In genomic region chr21:27164208-27165172, GRCh38 we compare ENCODE assay signal across 27 cellular contexts.
DNase-seq lines count a peak whose midpoint lies in the region; ATAC-seq, FAIRE-seq and TF ChIP-seq lines count a peak whose summit lies in the region.
"Had no signal": no experiment of that assay in that cellular context is flagged by ENCODE, and none has a peak within 500 bp of the region (broad histone marks: within the 10 kb centered on the region; RNA-seq: fewer than 3 reads in every experiment).

No MANE protein-coding gene starts in this region.

- no peak for FAIRE-seq in HepG2 (lab: Jason Lieb, UNC)
- FAIRE-seq: GM12891 had no signal

- H3K27ac Mint-ChIP-seq in nephron: peak overlapping the region; percentile 10 to 43 (median 18)
- H3K27ac Mint-ChIP-seq: CD8-positive, alpha-beta T cell had no signal

- no peaks in the 10 kb centered on the region for H3K36me3 Mint-ChIP-seq in nephron (ENCODE audit: low read depth)
- H3K36me3 Mint-ChIP-seq: CD8-positive, alpha-beta T cell had no signal

- no peak overlapping the region for H3K4me3 Mint-ChIP-seq in nephron
- H3K4me3 Mint-ChIP-seq: CD8-positive, alpha-beta T cell had no signal

- H3K79me2 ChIP-seq in HepG2 (ENCODE audit: insufficient read depth, low read length): no peaks in the 10 kb centered on the region
- H3K79me2 ChIP-seq in SK-N-SH (ENCODE audit: insufficient read depth): no peaks in the 10 kb centered on the region

- no peak overlapping the region for H3K4me2 ChIP-seq in HepG2 (ENCODE audit: low read depth, low read length)
- no peak overlapping the region for H3K4me2 ChIP-seq in SK-N-SH

- peaks cover 81% of the 10 kb centered on the region for H3K9me3 ChIP-seq in HepG2 (ENCODE audit: low read length)
- no peaks in the 10 kb centered on the region for H3K9me3 ChIP-seq in right lobe of liver
- no peaks in the 10 kb centered on the region; the same call in 1 of the 2 replicates for H3K9me3 ChIP-seq in SK-N-SH
- H3K9me3 ChIP-seq: HAP-1 had no signal

- WGBS in HepG2 (ENCODE audit: low lambda C conversion rate): 15% methylated on average over 7 of the region's 7 CpGs
- 31% methylated on average over 7 of the region's 7 CpGs for WGBS in right lobe of liver (ENCODE audit: insufficient coverage, low coverage, low lambda C conversion rate, missing lambda C conversion rate)
- WGBS in SK-N-SH (ENCODE audit: low lambda C conversion rate): 76% methylated on average over 7 of the region's 7 CpGs

- H3K27me3 ChIP-seq in HepG2 (ENCODE audit: control insufficient read depth in 1 of 2, insufficient read depth in 2 of 2, low read length in 2 of 2) (no peaks in the 10 kb centered on the region), right lobe of liver (no peaks in the 10 kb centered on the region), foreskin keratinocyte (no peaks in the 10 kb centered on the region), SK-N-SH (ENCODE audit: insufficient read depth) (no peaks in the 10 kb centered on the region)

- TF ChIP-seq CTCF in HepG2 (CRISPR knock-in tag; IDR thresholded peaks at IDR 0.05) (no peak), right lobe of liver (IDR thresholded peaks at IDR 0.05) (no peak), foreskin keratinocyte (conservative IDR thresholded peaks at IDR 0.05) (no peak), nephron (IDR thresholded peaks at IDR 0.05; ENCODE audit: unreplicated experiment in 3 of 3) (no peak), SK-N-SH (IDR thresholded peaks at IDR 0.05) (no peak)

- no peaks in the 10 kb centered on the region for H3K27me3 Mint-ChIP-seq in nephron (ENCODE audit: low read depth)

- TF ChIP-seq RAD21 in HepG2 (CRISPR knock-in tag; IDR thresholded peaks at IDR 0.05) (no peak), SK-N-SH (IDR thresholded peaks at IDR 0.05; ENCODE audit: low read length) (no peak)

- no peak overlapping the region for H3K27ac ChIP-seq in HepG2 (ENCODE audit: extremely low read length, insufficient read depth, low read length)
- no peak overlapping the region for H3K27ac ChIP-seq in right lobe of liver
- no peak overlapping the region for H3K27ac ChIP-seq in foreskin keratinocyte
- no peak overlapping the region for H3K27ac ChIP-seq in SK-N-SH (ENCODE audit: low read depth in 2 of 2, low read length in 1 of 2)
- H3K27ac ChIP-seq: 22Rv1, GM23248, HL-60, RWPE1 had no signal

- in situ Hi-C loops in HepG2 (cut with HindIII; ENCODE audit: extremely low pct_ligation_motif_present, low pct_unique_long_range_greater_than_20kb): no loop called here

- H3K9me2 ChIP-seq in SK-N-SH: no peaks in the 10 kb centered on the region

- TF ChIP-seq EP300 in HepG2 (IDR thresholded peaks at IDR 0.05; ENCODE audit: low read depth in 2 of 2, low read length in 2 of 2) (no peak), HepG2 (CRISPR knock-in tag; IDR thresholded peaks at IDR 0.05; ENCODE audit: borderline replicate concordance) (no peak), SK-N-SH (IDR thresholded peaks at IDR 0.05; ENCODE audit: borderline replicate concordance in 1 of 2, low read depth in 1 of 2, low read length in 1 of 2) (no peak)

- no TSS peak for BruUV-seq in HepG2 (replicated peaks; lab: Mats Ljungman, UMichigan)

- H2AFZ ChIP-seq in HepG2 (ENCODE audit: low read length) (no peak overlapping the region), SK-N-SH (ENCODE audit: low read depth) (no peak overlapping the region)
- H2AFZ ChIP-seq: GM23248 had no signal

- POLR2A ChIA-PET in HepG2 (lab: Yijun Ruan, JAX) (no interaction called here), SK-N-SH (lab: Yijun Ruan, JAX) (no interaction called here)

- H3K36me3 ChIP-seq in HepG2 (replicated peaks in 1 of 2; ENCODE audit: control insufficient read depth in 1 of 2, insufficient read depth in 2 of 2, low read length in 2 of 2): no peaks in the 10 kb centered on the region
- H3K36me3 ChIP-seq in right lobe of liver: no peaks in the 10 kb centered on the region
- H3K36me3 ChIP-seq in SK-N-SH (replicated peaks in 1 of 2; ENCODE audit: control insufficient read depth in 1 of 2, insufficient read depth in 2 of 2, low read length in 1 of 2): no peaks in the 10 kb centered on the region
- H3K36me3 ChIP-seq: HAP-1 had no signal

- no peak overlapping the region for H3K9ac ChIP-seq in HepG2 (ENCODE audit: insufficient read depth, low read depth, low read length)
- no peak overlapping the region for H3K9ac ChIP-seq in SK-N-SH
- H3K9ac ChIP-seq: GM23248 had no signal

- no peaks in the 10 kb centered on the region for H3K4me1 ChIP-seq in HepG2 (ENCODE audit: insufficient read depth, low read length)
- H3K4me1 ChIP-seq in right lobe of liver: no peaks in the 10 kb centered on the region
- H3K4me1 ChIP-seq in foreskin keratinocyte: no peaks in the 10 kb centered on the region
- no peaks in the 10 kb centered on the region for H3K4me1 ChIP-seq in SK-N-SH (ENCODE audit: control insufficient read depth in 1 of 2, insufficient read depth in 2 of 2, low read depth in 1 of 2, low read length in 1 of 2)
- H3K4me1 ChIP-seq: HAP-1 had no signal

- CTCF ChIA-PET in HepG2 (lab: Yijun Ruan, JAX; ENCODE audit: low intra/inter-chr PET ratio, low total read pairs) (no interaction called here), SK-N-SH (lab: Yijun Ruan, JAX) (no interaction called here)

- no peak for ATAC-seq in HepG2
- ATAC-seq in right lobe of liver: no peak
- ATAC-seq in foreskin keratinocyte: peak; percentile 29
- ATAC-seq: CD8-positive, alpha-beta T cell had no signal

- no peaks in the 10 kb centered on the region for H3K9me3 Mint-ChIP-seq in nephron

- no peaks in the 10 kb centered on the region for H4K20me1 ChIP-seq in HepG2 (ENCODE audit: insufficient read depth, low read length)
- no peaks in the 10 kb centered on the region for H4K20me1 ChIP-seq in SK-N-SH (ENCODE audit: insufficient read depth)

- DNase-seq in HepG2 (ENCODE audit: low spot score) (no peak), right lobe of liver (no peak), foreskin keratinocyte (peak; percentile 23 to 43), NCI-H2196 treated with DMSO at 0.1 percent for 48 hours (lab: John Stamatoyannopoulos, UW; ENCODE audit: unreplicated experiment) (no peak), SK-N-SH (no peak), D341Med (ENCODE audit: low spot score) (no peak), T-helper 2 cell (no peak)
- DNase-seq: ACHN; C1 segment of cervical spinal cord; CD8-positive, alpha-beta T cell; DMS153; GM23248; KG1; NCI-H1092 treated with DMSO at 0.1 percent for 48 hours; NCI-H1436 treated with DMSO at 0.1 percent for 48 hours; NCI-H1930; NCI-H226; NCI-H510A treated with DMSO at 0.1 percent for 48 hours; NCI-H748 treated with DMSO at 0.1 percent for 48 hours; NK-92 treated with Interleukin-12 subunit alpha and Interleukin-12 subunit beta, amount 100 ng/mL, for 24 hours; SHP77 treated with DMSO at 0.1 percent for 48 hours had no signal

- H3K4me3 ChIP-seq in HepG2 (replicated peaks in 1 of 3; ENCODE audit: insufficient read depth in 1 of 3, low read depth in 2 of 3, low read length in 3 of 3) (no peak overlapping the region), right lobe of liver (no peak overlapping the region), SK-N-SH (ENCODE audit: low read depth in 2 of 2, low read length in 1 of 2) (no peak overlapping the region)
- H3K4me3 ChIP-seq: GM23248, HAP-1 had no signal

- intact Hi-C loops in HepG2 (cut with micrococcal nuclease; ENCODE audit: unreplicated experiment) (no loop called here), right lobe of liver (cut with DNase I) (no loop called here)

- H3F3A ChIP-seq in SK-N-SH (replicated peaks; ENCODE audit: insufficient read depth): peaks cover 3% of the 10 kb centered on the region

- H3K4me1 Mint-ChIP-seq in nephron: peaks cover 9% of the 10 kb centered on the region

- no peak for TF ChIP-seq POLR2A in HepG2 (IDR thresholded peaks at IDR 0.05; ENCODE audit: insufficient read depth in 1 of 2, low read depth in 2 of 2, low read length in 2 of 2)
- no peak for TF ChIP-seq POLR2A in right lobe of liver (IDR thresholded peaks at IDR 0.05)

TF ChIP-seq in HepG2, 621 proteins besides CTCF, POLR2A, EP300 and RAD21 (continues in another document):
- TF ChIP-seq, protein P1, sequence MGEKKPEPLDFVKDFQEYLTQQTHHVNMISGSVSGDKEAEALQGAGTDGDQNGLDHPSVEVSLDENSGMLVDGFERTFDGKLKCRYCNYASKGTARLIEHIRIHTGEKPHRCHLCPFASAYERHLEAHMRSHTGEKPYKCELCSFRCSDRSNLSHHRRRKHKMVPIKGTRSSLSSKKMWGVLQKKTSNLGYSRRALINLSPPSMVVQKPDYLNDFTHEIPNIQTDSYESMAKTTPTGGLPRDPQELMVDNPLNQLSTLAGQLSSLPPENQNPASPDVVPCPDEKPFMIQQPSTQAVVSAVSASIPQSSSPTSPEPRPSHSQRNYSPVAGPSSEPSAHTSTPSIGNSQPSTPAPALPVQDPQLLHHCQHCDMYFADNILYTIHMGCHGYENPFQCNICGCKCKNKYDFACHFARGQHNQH (CRISPR knock-in tag; IDR thresholded peaks at IDR 0.05): no peak
- TF ChIP-seq ZNF136 (CRISPR knock-in tag; IDR thresholded peaks at IDR 0.05; ENCODE audit: low read depth): no peak
- TF ChIP-seq KMT2B (CRISPR knock-in tag; IDR thresholded peaks at IDR 0.05): no peak
- TF ChIP-seq XRCC5 (optimal IDR thresholded peaks at IDR 0.05; ENCODE audit: low read length): no peak

TF ChIP-seq in SK-N-SH, 30 proteins besides CTCF, POLR2A, EP300 and RAD21:
- TF ChIP-seq GABPA (IDR thresholded peaks at IDR 0.05; ENCODE audit: low read depth): no peak
- TF ChIP-seq MXI1 (IDR thresholded peaks at IDR 0.05; ENCODE audit: low read depth, low read length): no peak
- no peak for TF ChIP-seq ZBTB33 (IDR thresholded peaks at IDR 0.05; ENCODE audit: borderline replicate concordance, low read depth)
- no peak for TF ChIP-seq SIN3A (IDR thresholded peaks at IDR 0.05; ENCODE audit: borderline replicate concordance, low read depth, low read length)
- TF ChIP-seq SMC3 (IDR thresholded peaks at IDR 0.05; ENCODE audit: low read depth, low read length): no peak
- no peak for TF ChIP-seq TCF12 (IDR thresholded peaks at IDR 0.05)
- TF ChIP-seq POLR2AphosphoS5 (IDR thresholded peaks at IDR 0.05; ENCODE audit: low read depth, low read length): no peak
- no peak for TF ChIP-seq FOXM1 (IDR thresholded peaks at IDR 0.05; ENCODE audit: low read depth)
- TF ChIP-seq FOXJ3 (CRISPR knock-in tag; IDR thresholded peaks at IDR 0.05): no peak

Comparison
In these comparisons a context has a peak if more than half of its experiments do, and no peak if none do; other contexts are left out.
1. DNase-seq: peak in foreskin keratinocyte (2 of 2); none in HepG2 (single experiment), right lobe of liver (0 of 3), NCI-H2196 treated with DMSO at 0.1 percent for 48 hours (single experiment), SK-N-SH (single experiment), D341Med (single experiment) and T-helper 2 cell (0 of 5).